8 cellular contexts compared by ENCODE assay signal in the genomic region with DNA sequence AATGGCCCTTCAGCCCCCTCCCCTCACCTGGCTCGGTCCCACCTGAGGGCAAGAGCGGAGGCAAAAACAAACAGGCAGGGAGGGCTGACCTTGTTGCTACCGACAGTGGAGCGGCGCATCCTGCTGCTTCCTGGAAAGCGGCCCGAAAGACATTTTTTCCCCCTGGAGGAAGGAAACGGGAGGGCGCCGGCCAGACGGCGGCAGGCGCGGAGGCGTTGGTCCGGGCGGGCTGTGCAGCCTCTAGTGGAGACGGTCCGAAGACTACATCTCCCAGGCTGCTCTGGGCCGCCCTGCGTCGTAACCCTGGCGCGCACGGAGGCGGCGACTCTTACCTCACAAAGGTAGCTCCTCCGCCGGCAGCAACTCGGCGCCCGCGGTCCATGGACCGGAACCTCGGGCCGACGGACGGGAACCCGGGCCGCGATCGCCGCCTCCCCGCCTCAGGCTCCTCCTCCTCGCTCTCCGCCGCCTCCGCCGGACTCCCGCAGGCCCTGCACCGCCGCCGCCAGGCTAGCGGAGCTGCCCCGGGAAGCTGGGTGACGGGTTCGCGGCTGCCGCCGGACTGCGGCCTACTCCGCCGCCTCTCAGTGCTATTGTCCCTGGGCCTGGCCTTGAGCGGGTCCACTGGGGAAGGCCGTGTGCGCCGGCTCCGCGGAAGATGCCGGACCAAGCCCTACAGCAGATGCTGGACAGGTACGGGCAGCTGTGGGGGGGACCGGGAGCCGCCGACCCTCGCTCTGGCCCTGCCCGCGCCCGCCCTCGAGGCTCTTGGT. TPM values are rescaled to one million over a fixed set of nuclear protein-coding genes. Genes with fewer than 3 reads are reported as not detected.
DNase-seq lines count a peak whose midpoint lies in the region; ATAC-seq, FAIRE-seq and TF ChIP-seq lines count a peak whose summit lies in the region.

A gene (minus strand): TSS at position 242 of the 773 bp plus-strand sequence. CDS start 50,728 bp downstream, outside the sequence.
A gene with protein sequence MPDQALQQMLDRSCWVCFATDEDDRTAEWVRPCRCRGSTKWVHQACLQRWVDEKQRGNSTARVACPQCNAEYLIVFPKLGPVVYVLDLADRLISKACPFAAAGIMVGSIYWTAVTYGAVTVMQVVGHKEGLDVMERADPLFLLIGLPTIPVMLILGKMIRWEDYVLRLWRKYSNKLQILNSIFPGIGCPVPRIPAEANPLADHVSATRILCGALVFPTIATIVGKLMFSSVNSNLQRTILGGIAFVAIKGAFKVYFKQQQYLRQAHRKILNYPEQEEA (plus strand): TSS at position 331 of the 773 bp plus-strand sequence. CDS start 328 bp downstream, at position 659.

- H2AFZ ChIP-seq in HepG2 (ENCODE audit: low read length) = peak within 1 kb of the TSS; percentile 89

- H3K27ac ChIP-seq in C4-2B (peak within 1 kb of the TSS; percentile 94), HepG2 (ENCODE audit: extremely low read length, insufficient read depth, low read length) (peak within 1 kb of the TSS; percentile 90)

- H3K4me1 ChIP-seq in HepG2 (ENCODE audit: insufficient read depth, low read length) = peaks cover 28% of the 10 kb centered on the region

- no peaks in the 10 kb centered on the region for H3K9me3 Mint-ChIP-seq in dendritic cell treated with granulocyte-macrophage colony-stimulating factor and Interleukin-4, amounts not matched to agents 40 ng/mL and 50 ng/mL, for 4 days

- no peaks in the 10 kb centered on the region for H3K27me3 Mint-ChIP-seq in dendritic cell treated with granulocyte-macrophage colony-stimulating factor and Interleukin-4, amounts not matched to agents 40 ng/mL and 50 ng/mL, for 4 days

- peaks cover 0 to 16% of the 10 kb centered on the region in 2 experiments; a peak in 2 of 5 replicates for H3K36me3 ChIP-seq in HepG2 (replicated peaks in 1 of 2; ENCODE audit: control insufficient read depth in 1 of 2, insufficient read depth in 2 of 2, low read length in 2 of 2)

- peak within 1 kb of the TSS; percentile 94 for H3K9ac ChIP-seq in HepG2 (ENCODE audit: insufficient read depth, low read depth, low read length)

- H3K4me3 ChIP-seq in HepG2 (replicated peaks in 1 of 3; ENCODE audit: insufficient read depth in 1 of 3, low read depth in 2 of 3, low read length in 3 of 3) = peak within 1 kb of the TSS; percentile 90 to 100 (median 99)

- TF ChIP-seq CTCF in C4-2B (conservative IDR thresholded peaks at IDR 0.05) (peak; percentile 63), HepG2 (CRISPR knock-in tag; IDR thresholded peaks at IDR 0.05) (peak; percentile 72)

- no peaks in the 10 kb centered on the region; a peak in 2 of 5 replicates for H3K27me3 ChIP-seq in HepG2 (ENCODE audit: control insufficient read depth in 1 of 2, insufficient read depth in 2 of 2, low read length in 2 of 2)

- ATAC-seq in GM19328 (IDR thresholded peaks at IDR 0.05; ENCODE audit: unreplicated experiment) = peak; percentile 99
- peak; percentile 96 for ATAC-seq in HG03520 (IDR thresholded peaks at IDR 0.05; ENCODE audit: unreplicated experiment)
- ATAC-seq in HepG2 = peak; percentile 98

- BruUV-seq in HepG2 (replicated peaks; lab: Mats Ljungman, UMichigan) = no TSS peak

- H3K27ac Mint-ChIP-seq in dendritic cell treated with granulocyte-macrophage colony-stimulating factor and Interleukin-4, amounts not matched to agents 40 ng/mL and 50 ng/mL, for 4 days = peak within 1 kb of the TSS; percentile 92

- POLR2A ChIA-PET in HepG2 (lab: Yijun Ruan, JAX) = interaction anchor here (0.6 to 4.3 kb wide), 14 partner anchors 12 to 367 kb away, joined by 3 to 47 read pairs (median 3); a partner anchor contains a TSS

- H3K4me1 Mint-ChIP-seq in dendritic cell treated with granulocyte-macrophage colony-stimulating factor and Interleukin-4, amounts not matched to agents 40 ng/mL and 50 ng/mL, for 4 days (ENCODE audit: low read depth) = peaks cover 21% of the 10 kb centered on the region

- no peaks in the 10 kb centered on the region for H3K9me3 ChIP-seq in HepG2 (ENCODE audit: low read length)

- peak within 1 kb of the TSS; percentile 89 for H3K4me2 ChIP-seq in HepG2 (ENCODE audit: low read depth, low read length)

- H3K4me3 Mint-ChIP-seq in dendritic cell treated with granulocyte-macrophage colony-stimulating factor and Interleukin-4, amounts not matched to agents 40 ng/mL and 50 ng/mL, for 4 days = peak within 1 kb of the TSS; percentile 88

- WGBS in HepG2 (ENCODE audit: low lambda C conversion rate) = 2% methylated on average over 6 of the region's 79 CpGs

- peaks cover 5% of the 10 kb centered on the region for H4K20me1 ChIP-seq in HepG2 (ENCODE audit: insufficient read depth, low read length)

- in situ Hi-C loops in HepG2 (cut with HindIII; ENCODE audit: extremely low pct_ligation_motif_present, low pct_unique_long_range_greater_than_20kb) = loop anchor here (5.0 kb wide), 2 partner anchors 49 to 204 kb away; no protein-coding TSS in a partner anchor

- intact Hi-C loops in dendritic cell treated with granulocyte-macrophage colony-stimulating factor and Interleukin-4, amounts not matched to agents 40 ng/mL and 50 ng/mL, for 4 days (cut with micrococcal nuclease) = loop anchor here (1.0 to 10.0 kb wide), 5 partner anchors 23 to 301 kb away; a partner anchor contains a TSS
- intact Hi-C loops in HepG2 (cut with micrococcal nuclease; ENCODE audit: unreplicated experiment) = loop anchor here (1.0 to 5.0 kb wide), 5 partner anchors 51 to 204 kb away; no protein-coding TSS in a partner anchor

- CTCF ChIA-PET in HepG2 (lab: Yijun Ruan, JAX; ENCODE audit: low intra/inter-chr PET ratio, low total read pairs) = interaction anchor here (1.9 kb wide), 1 partner anchor 203 kb away, joined by 16 read pairs; no protein-coding TSS in a partner anchor

- TF ChIP-seq POLR2A in HepG2 (IDR thresholded peaks at IDR 0.05; ENCODE audit: insufficient read depth in 1 of 2, low read depth in 2 of 2, low read length in 2 of 2) = peak; percentile 57 to 67; a peak in 3 of 4 replicates

- peak; percentile 64 for FAIRE-seq in HepG2 (lab: Jason Lieb, UNC)

- DNase-seq in NCI-H526 treated with DMSO at 0.1 percent for 48 hours (lab: John Stamatoyannopoulos, UW) = peak; percentile 85
- DNase-seq in activated CD4-positive, alpha-beta T cell treated with anti-CD3 and anti-CD28 coated beads, Interleukin-2, amount 50 U/mL, for 1 hour = peak; percentile 88
- peak; percentile 93 for DNase-seq in HepG2 (ENCODE audit: low spot score)
- peak; percentile 89 for DNase-seq in stimulated activated CD4-positive, alpha-beta T cell treated with anti-CD3 and anti-CD28 coated beads, Interleukin-4, amount 100 ng/mL, for 1 hour

- TF ChIP-seq EP300 in HepG2 (IDR thresholded peaks at IDR 0.05; ENCODE audit: low read depth in 2 of 2, low read length in 2 of 2) (peak in 1 of 2 experiments; percentile 8; a peak in 1 of 4 replicates), HepG2 (CRISPR knock-in tag; IDR thresholded peaks at IDR 0.05; ENCODE audit: borderline replicate concordance) (peak; percentile 14; the same call in 1 of the 2 replicates)

- H3K79me2 ChIP-seq in HepG2 (ENCODE audit: insufficient read depth, low read length) = peaks cover 40% of the 10 kb centered on the region

- peaks cover 34% of the 10 kb centered on the region for H3K36me3 Mint-ChIP-seq in dendritic cell treated with granulocyte-macrophage colony-stimulating factor and Interleukin-4, amounts not matched to agents 40 ng/mL and 50 ng/mL, for 4 days (ENCODE audit: low read depth)

- TF ChIP-seq RAD21 in HepG2 (CRISPR knock-in tag; IDR thresholded peaks at IDR 0.05) = peak; percentile 87

RNA-seq across cellular contexts. Expression of the first gene that starts in this region (rescaled TPM):
- 0.66 and 0.88 TPM in 2 replicates for total RNA-seq in HepG2 (2016; rRNA removed; fragmentation: Illumina TruSeq; extraction: Trizol)
- total RNA-seq in HepG2 (2016; cell fraction: cytosol; rRNA removed; fragmentation: Illumina TruSeq; extraction: Trizol; ENCODE audit: low read depth) = 0.30 and 0.35 TPM in 2 replicates
- total RNA-seq in HepG2 (2016; cell fraction: insoluble cytoplasmic fraction; rRNA removed; fragmentation: Illumina TruSeq; extraction: Trizol) = 0.48 and 0.65 TPM in 2 replicates
- total RNA-seq in HepG2 (2016; cell fraction: membrane; rRNA removed; fragmentation: Illumina TruSeq; extraction: Trizol) = 0.28 and 0.31 TPM in 2 replicates
- 1.1 TPM in 2 replicates for total RNA-seq in HepG2 (2016; cell fraction: nucleus; rRNA removed; fragmentation: Illumina TruSeq; extraction: Trizol)
- 0.67 and 0.70 TPM in 2 replicates for polyA plus RNA-seq in HepG2 (2011; rRNA removed)
- polyA plus RNA-seq in HepG2 (2011; cell fraction: cytosol; rRNA removed) = 0.31 and 0.51 TPM in 2 replicates
- polyA plus RNA-seq in HepG2 (2011; cell fraction: nucleus; rRNA removed) = 2.0 and 2.3 TPM in 2 replicates
- 1.3 and 1.8 TPM in 2 replicates for polyA plus RNA-seq in HepG2 (2012)
- 0.01 TPM in 1 of 2 replicates, not detected in the other for polyA plus RNA-seq in HepG2 (2016; cell fraction: cytosol; fragmentation: Illumina TruSeq; extraction: Trizol; ENCODE audit: low read depth)
- 0.78 and 0.79 TPM in 2 replicates for polyA plus RNA-seq in HepG2 (2016; cell fraction: insoluble cytoplasmic fraction; fragmentation: Illumina TruSeq; extraction: Trizol; ENCODE audit: low read depth)
- 0.10 and 0.11 TPM in 2 replicates for polyA plus RNA-seq in HepG2 (2016; cell fraction: membrane; fragmentation: Illumina TruSeq; extraction: Trizol; ENCODE audit: low read depth)
- polyA plus RNA-seq in HepG2 (2016; cell fraction: nucleus; fragmentation: Illumina TruSeq; extraction: Trizol; ENCODE audit: insufficient read depth, low read depth) = 1.2 and 1.6 TPM in 2 replicates
- polyA minus RNA-seq in HepG2 (2011; rRNA and poly(A)+ RNA removed; ENCODE audit: low replicate concordance) = 2.5 and 2.8 TPM in 2 replicates
- 1.3 and 1.8 TPM in 2 replicates for polyA minus RNA-seq in HepG2 (2011; cell fraction: cytosol; rRNA and poly(A)+ RNA removed)
- polyA minus RNA-seq in HepG2 (2011; cell fraction: nucleus; rRNA and poly(A)+ RNA removed) = 4.7 and 4.8 TPM in 2 replicates

RNA-seq across cellular contexts. Expression of the second gene that starts in this region (rescaled TPM):
- total RNA-seq in HepG2 (2016; rRNA removed; fragmentation: Illumina TruSeq; extraction: Trizol) = 21.0 and 34.7 TPM in 2 replicates
- total RNA-seq in HepG2 (2016; cell fraction: cytosol; rRNA removed; fragmentation: Illumina TruSeq; extraction: Trizol; ENCODE audit: low read depth) = 3.3 TPM in 2 replicates
- 19.7 and 32.2 TPM in 2 replicates for total RNA-seq in HepG2 (2016; cell fraction: insoluble cytoplasmic fraction; rRNA removed; fragmentation: Illumina TruSeq; extraction: Trizol)
- total RNA-seq in HepG2 (2016; cell fraction: membrane; rRNA removed; fragmentation: Illumina TruSeq; extraction: Trizol) = 9.9 and 11.9 TPM in 2 replicates
- total RNA-seq in HepG2 (2016; cell fraction: nucleus; rRNA removed; fragmentation: Illumina TruSeq; extraction: Trizol) = 16.5 and 17.8 TPM in 2 replicates
- polyA plus RNA-seq in HepG2 (2011; rRNA removed) = 18.6 and 19.4 TPM in 2 replicates
- 10.8 and 16.2 TPM in 2 replicates for polyA plus RNA-seq in HepG2 (2011; cell fraction: cytosol; rRNA removed)
- 23.2 and 32.1 TPM in 2 replicates for polyA plus RNA-seq in HepG2 (2011; cell fraction: nucleus; rRNA removed)
- 44.4 and 46.6 TPM in 2 replicates for polyA plus RNA-seq in HepG2 (2012)
- polyA plus RNA-seq in HepG2 (2016; cell fraction: cytosol; fragmentation: Illumina TruSeq; extraction: Trizol; ENCODE audit: low read depth) = 4.4 and 4.6 TPM in 2 replicates
- polyA plus RNA-seq in HepG2 (2016; cell fraction: insoluble cytoplasmic fraction; fragmentation: Illumina TruSeq; extraction: Trizol; ENCODE audit: low read depth) = 37.6 and 41.9 TPM in 2 replicates
- polyA plus RNA-seq in HepG2 (2016; cell fraction: membrane; fragmentation: Illumina TruSeq; extraction: Trizol; ENCODE audit: low read depth) = 8.6 and 11.3 TPM in 2 replicates
- 27.4 and 27.8 TPM in 2 replicates for polyA plus RNA-seq in HepG2 (2016; cell fraction: nucleus; fragmentation: Illumina TruSeq; extraction: Trizol; ENCODE audit: insufficient read depth, low read depth)
- 4.2 and 9.1 TPM in 2 replicates for polyA minus RNA-seq in HepG2 (2011; rRNA and poly(A)+ RNA removed; ENCODE audit: low replicate concordance)
- 8.9 and 10.0 TPM in 2 replicates for polyA minus RNA-seq in HepG2 (2011; cell fraction: cytosol; rRNA and poly(A)+ RNA removed)
- polyA minus RNA-seq in HepG2 (2011; cell fraction: nucleus; rRNA and poly(A)+ RNA removed) = 23.0 and 32.8 TPM in 2 replicates

Comparison
In these comparisons a context has a peak if more than half of its experiments do, and no peak if none do; other contexts are left out.
1. Peak in every context shown above with its lines: DNase-seq, ATAC-seq, H3K4me3 ChIP-seq and H3K27ac ChIP-seq.